30 cellular contexts compared by ENCODE assay signal in the genomic region with DNA sequence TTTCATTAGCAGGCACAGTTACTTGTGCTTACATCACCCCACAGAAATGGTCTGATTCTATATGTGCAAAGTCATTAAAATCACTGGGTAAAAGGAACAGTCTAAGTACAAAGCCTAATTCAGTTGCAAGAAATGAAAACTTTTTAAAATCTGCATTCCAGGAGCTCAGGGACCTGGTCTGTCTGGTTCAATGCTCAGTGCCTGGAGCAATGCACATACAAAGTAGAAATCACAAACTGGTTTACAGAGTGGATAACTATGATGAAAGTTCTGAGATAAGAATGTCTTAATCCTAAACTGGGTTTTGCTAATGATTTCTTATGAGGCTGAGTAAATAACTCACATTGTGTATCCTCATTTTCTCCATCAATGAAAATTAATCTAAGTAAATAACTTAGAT. TPM values are rescaled to one million over a fixed set of nuclear protein-coding genes. Genes with fewer than 3 reads are reported as not detected.
"Had no signal": no experiment of that assay in that cellular context is flagged by ENCODE, and none has a peak within 500 bp of the region (broad histone marks: within the 10 kb centered on the region; RNA-seq: fewer than 3 reads in every experiment).

No MANE protein-coding gene starts in this region.

- H3K27me3 ChIP-seq: esophagus squamous epithelium, pancreas, upper lobe of right lung had no signal

- DNase-seq: activated CD4-positive, alpha-beta memory T cell treated with anti-CD3 and anti-CD28 coated beads, Interleukin-2, amount 10 ng/mL, durations not matched to agents 7 days and 5 days; activated CD4-positive, alpha-beta T cell treated with anti-CD3 and anti-CD28 coated beads, Interleukin-2, amount 10 ng/mL, durations not matched to agents 24 days and 14 days; activated CD4-positive, CD25-positive, alpha-beta regulatory T cell treated with anti-CD3 and anti-CD28 coated beads, Interleukin-2, amount 50 U/mL, for 72 hours; activated gamma-delta T cell treated with Interleukin-2 at 50 U/mL for 16 hours; activated naive CD4-positive, alpha-beta T cell treated with anti-CD3 and anti-CD28 coated beads, Interleukin-2, amount 50 U/mL, for 16 hours; activated T-cell treated with anti-CD3 and anti-CD28 coated beads, Interleukin-2, amount 50 U/mL, for 4 hours; anterior cingulate cortex; endodermal cell; esophagus squamous epithelium; islet precursor cell; left cardiac atrium; mammary epithelial cell; naive B cell; pancreas; right cardiac atrium; stimulated activated CD4-positive, alpha-beta T cell treated with anti-CD3 and anti-CD28 coated beads, Interleukin-2, amount 100 ng/mL, for 48 hours; stimulated activated naive CD8-positive, alpha-beta T cell treated with anti-CD3 and anti-CD28 coated beads, Interleukin-15, Interleukin-2, amounts not matched to agents 100 U/mL and 50 U/mL, for 24 hours; SW 1271; T1000; upper lobe of right lung had no signal

- H3K36me3 ChIP-seq: esophagus squamous epithelium, pancreas, thoracic aorta, upper lobe of right lung had no signal

- H3K27ac ChIP-seq: esophagus squamous epithelium, pancreas, thoracic aorta, upper lobe of right lung had no signal

- H3K36me3 Mint-ChIP-seq: naive B cell had no signal

- H3K4me1 ChIP-seq: esophagus squamous epithelium, pancreas, upper lobe of right lung had no signal

- H3K4me3 ChIP-seq: esophagus squamous epithelium, pancreas, thoracic aorta, upper lobe of right lung had no signal

- H3K9me3 ChIP-seq: esophagus squamous epithelium, pancreas, thoracic aorta, upper lobe of right lung had no signal

- H3K27ac Mint-ChIP-seq: activated CD4-positive, alpha-beta memory T cell treated with anti-CD3 and anti-CD28 coated beads, Interleukin-2, amount 10 ng/mL, durations not matched to agents 7 days and 5 days; activated CD4-positive, alpha-beta T cell treated with anti-CD3 and anti-CD28 coated beads, Interleukin-2, amount 10 ng/mL, durations not matched to agents 24 days and 14 days; activated T-helper 17 cell treated with anti-CD3 and anti-CD28 coated beads, Interleukin-2, amount 50 U/mL, for 72 hours; dendritic cell treated with granulocyte-macrophage colony-stimulating factor and Interleukin-4, amounts not matched to agents 40 ng/mL and 50 ng/mL, for 4 days; endodermal cell; naive B cell; T-helper 1 cell treated with Interleukin-12 subunit alpha and Interleukin-12 subunit beta and Interleukin-4 antibody, amounts not matched to agents 30 μg/mL and 1 μg/mL, for 36 hours had no signal

- H3K27me3 Mint-ChIP-seq: activated CD4-positive, alpha-beta memory T cell treated with anti-CD3 and anti-CD28 coated beads, Interleukin-2, amount 10 ng/mL, durations not matched to agents 7 days and 5 days; activated T-helper 17 cell treated with anti-CD3 and anti-CD28 coated beads, Interleukin-2, amount 50 U/mL, for 72 hours; dendritic cell treated with granulocyte-macrophage colony-stimulating factor and Interleukin-4, amounts not matched to agents 40 ng/mL and 50 ng/mL, for 4 days; naive B cell had no signal

- H3K9me3 Mint-ChIP-seq: activated CD4-positive, alpha-beta memory T cell treated with anti-CD3 and anti-CD28 coated beads, Interleukin-2, amount 10 ng/mL, durations not matched to agents 7 days and 5 days; activated CD4-positive, alpha-beta T cell treated with anti-CD3 and anti-CD28 coated beads, Interleukin-2, amount 10 ng/mL, durations not matched to agents 24 days and 14 days; activated T-cell treated with anti-CD3 and anti-CD28 coated beads, Interleukin-2, amount 50 U/mL, for 4 hours; activated T-helper 17 cell treated with anti-CD3 and anti-CD28 coated beads, Interleukin-2, amount 50 U/mL, for 72 hours; central memory CD8-positive, alpha-beta T cell; dendritic cell treated with granulocyte-macrophage colony-stimulating factor and Interleukin-4, amounts not matched to agents 40 ng/mL and 50 ng/mL, for 4 days; endodermal cell; T-helper 1 cell treated with Interleukin-12 subunit alpha and Interleukin-12 subunit beta and Interleukin-4 antibody, amounts not matched to agents 30 μg/mL and 1 μg/mL, for 36 hours had no signal

- H3K4me1 Mint-ChIP-seq: activated CD4-positive, alpha-beta memory T cell treated with anti-CD3 and anti-CD28 coated beads, Interleukin-2, amount 10 ng/mL, durations not matched to agents 7 days and 5 days; activated CD4-positive, alpha-beta T cell treated with anti-CD3 and anti-CD28 coated beads, Interleukin-2, amount 10 ng/mL, durations not matched to agents 24 days and 14 days; activated T-helper 17 cell treated with anti-CD3 and anti-CD28 coated beads, Interleukin-2, amount 50 U/mL, for 72 hours; central memory CD8-positive, alpha-beta T cell; naive B cell had no signal

- H3K4me3 Mint-ChIP-seq: activated CD4-positive, alpha-beta memory T cell treated with anti-CD3 and anti-CD28 coated beads, Interleukin-2, amount 10 ng/mL, durations not matched to agents 7 days and 5 days; activated CD4-positive, alpha-beta T cell treated with anti-CD3 and anti-CD28 coated beads, Interleukin-2, amount 10 ng/mL, durations not matched to agents 24 days and 14 days; activated T-cell treated with anti-CD3 and anti-CD28 coated beads, Interleukin-2, amount 50 U/mL, for 4 hours; activated T-helper 17 cell treated with anti-CD3 and anti-CD28 coated beads, Interleukin-2, amount 50 U/mL, for 72 hours; central memory CD8-positive, alpha-beta T cell; dendritic cell treated with granulocyte-macrophage colony-stimulating factor and Interleukin-4, amounts not matched to agents 40 ng/mL and 50 ng/mL, for 4 days; endodermal cell; T-helper 1 cell treated with Interleukin-12 subunit alpha and Interleukin-12 subunit beta and Interleukin-4 antibody, amounts not matched to agents 30 μg/mL and 1 μg/mL, for 36 hours had no signal

- ATAC-seq: activated T-cell treated with anti-CD3 and anti-CD28 coated beads, Interleukin-2, amount 50 U/mL, for 4 hours; activated T-helper 17 cell treated with anti-CD3 and anti-CD28 coated beads, Interleukin-2, amount 50 U/mL, for 72 hours; left cardiac atrium; pancreas; right cardiac atrium; stimulated activated naive CD8-positive, alpha-beta T cell treated with anti-CD3 and anti-CD28 coated beads, Interleukin-15, Interleukin-2, amounts not matched to agents 100 U/mL and 50 U/mL, for 24 hours; upper lobe of right lung had no signal

RNA-seq across cellular contexts. Expression of a gene that starts 28.7 kb away (rescaled TPM):
- total RNA-seq: activated CD4-positive, alpha-beta memory T cell treated with anti-CD3 and anti-CD28 coated beads, Interleukin-2, amount 10 ng/mL, durations not matched to agents 7 days and 5 days; activated CD4-positive, alpha-beta T cell treated with anti-CD3 and anti-CD28 coated beads, Interleukin-2, amount 10 ng/mL, durations not matched to agents 24 days and 14 days; activated T-cell treated with anti-CD3 and anti-CD28 coated beads, Interleukin-2, amount 50 U/mL, for 4 hours; activated T-helper 17 cell treated with anti-CD3 and anti-CD28 coated beads, Interleukin-2, amount 50 U/mL, for 72 hours; bronchial epithelial cell; esophagus squamous epithelium; liver; pulmonary artery endothelial cell; subcutaneous adipose tissue; thoracic aorta; upper lobe of right lung had no signal
- polyA plus RNA-seq: liver, neural cell, right cardiac atrium had no signal
